In genomic region chr7:106895246-106895864, GRCh38 we compare ENCODE assay signal across 10 cellular contexts. TPM values are rescaled to one million over a fixed set of nuclear protein-coding genes. Genes with fewer than 3 reads are reported as not detected.
A peak's percentile ranks its signal among the peaks of the same experiment; 100 is the strongest.
DNase-seq lines count a peak whose midpoint lies in the region; ATAC-seq and TF ChIP-seq lines count a peak whose summit lies in the region.
"Had no signal": no experiment of that assay in that cellular context is flagged by ENCODE, and none has a peak within 500 bp of the region (broad histone marks: within the 10 kb centered on the region; RNA-seq: fewer than 3 reads in every experiment).

No MANE protein-coding gene starts in this region.

- H3K4me3 ChIP-seq in ovary = no peak overlapping the region

- H3K4me3 Mint-ChIP-seq in T-helper 2 cell treated with Interferon-gamma antibody and Interleukin-4, amounts not matched to agents 5 μg/mL and 100 μg/mL, for 36 hours = no peak overlapping the region

- H3K36me3 ChIP-seq in ovary = no peaks in the 10 kb centered on the region

- no peaks in the 10 kb centered on the region for H3K27me3 ChIP-seq in ovary

- no peak for TF ChIP-seq EP300 in ovary (IDR thresholded peaks at IDR 0.05)

- TF ChIP-seq CTCF in ovary (IDR thresholded peaks at IDR 0.05) = no peak

- peak; percentile 97 for ATAC-seq in HG02642 (IDR thresholded peaks at IDR 0.05; ENCODE audit: poor library complexity, unreplicated experiment)

- H3K27me3 Mint-ChIP-seq in T-helper 2 cell treated with Interferon-gamma antibody and Interleukin-4, amounts not matched to agents 5 μg/mL and 100 μg/mL, for 36 hours (ENCODE audit: low read depth) = no peaks in the 10 kb centered on the region

- H3K36me3 Mint-ChIP-seq in T-helper 2 cell treated with Interferon-gamma antibody and Interleukin-4, amounts not matched to agents 5 μg/mL and 100 μg/mL, for 36 hours (ENCODE audit: low read depth) = peaks cover 76% of the 10 kb centered on the region

- no peak for TF ChIP-seq POLR2A in ovary (IDR thresholded peaks at IDR 0.05)

- H3K27ac ChIP-seq in ovary = peak overlapping the region in 1 of 2 donors; percentile 39

- no peaks in the 10 kb centered on the region for H3K9me3 ChIP-seq in ovary

- peaks cover 2% of the 10 kb centered on the region for H3K4me1 ChIP-seq in ovary (ENCODE audit: insufficient read depth)

- intact Hi-C loops in ovary (cut with DNase I) = no loop called here

- H3K27ac Mint-ChIP-seq in T-helper 2 cell treated with Interferon-gamma antibody and Interleukin-4, amounts not matched to agents 5 μg/mL and 100 μg/mL, for 36 hours = no peak overlapping the region

- WGBS in ovary, 3 donors = 67 to 79% (median 70%) methylated on average over 4 of the region's 4 CpGs

- peak; percentile 20 for DNase-seq in T-helper 2 cell treated with Interferon-gamma antibody and Interleukin-4, amounts not matched to agents 5 μg/mL and 100 μg/mL, for 36 hours (ENCODE audit: low spot score)
- no peak for DNase-seq in T-helper 2 cell
- DNase-seq in MV-4-11 (lab: John Stamatoyannopoulos, UW) = peak; percentile 92
- peak in 3 of 5 donors; percentile 17 to 36 (median 27) for DNase-seq in ovary
- DNase-seq in OCI-M2 (lab: John Stamatoyannopoulos, UW; ENCODE audit: unreplicated experiment) = no peak
- no peak for DNase-seq in COLO829 (ENCODE audit: low spot score)
- DNase-seq in NCI-H446 (lab: John Stamatoyannopoulos, UW) = no peak
- DNase-seq: NK-92 treated with Interleukin-12 subunit alpha and Interleukin-12 subunit beta, amount 100 ng/mL, for 24 hours had no signal

- H3K4me1 Mint-ChIP-seq in T-helper 2 cell treated with Interferon-gamma antibody and Interleukin-4, amounts not matched to agents 5 μg/mL and 100 μg/mL, for 36 hours (ENCODE audit: low read depth) = peaks cover 3% of the 10 kb centered on the region

- H3K9me3 Mint-ChIP-seq in T-helper 2 cell treated with Interferon-gamma antibody and Interleukin-4, amounts not matched to agents 5 μg/mL and 100 μg/mL, for 36 hours = peaks cover 7% of the 10 kb centered on the region

RNA-seq across cellular contexts. Expression of gene PIK3CG, which starts 30.3 kb away (rescaled TPM):
- total RNA-seq in ovary = 1 to 10 TPM; 1.3 to 4.5 (median 2.3) TPM
- polyA plus RNA-seq in ovary = 1 to 10 TPM in 1 of 2 donors, under 1 TPM in 1; 0.31 to 4.9 TPM
- total RNA-seq: osteocyte had no signal

Comparison
In these comparisons a context has a peak if more than half of its experiments do, and no peak if none do; other contexts are left out.
1. DNase-seq: peak in T-helper 2 cell treated with Interferon-gamma antibody and Interleukin-4, amounts not matched to agents 5 μg/mL and 100 μg/mL, for 36 hours (single experiment), MV-4-11 (single experiment) and ovary (3 of 5); none in T-helper 2 cell (0 of 5), OCI-M2 (single experiment), COLO829 (single experiment) and NCI-H446 (0 of 2).